ENCODE assay signal across 2 cellular contexts in the genomic region with DNA sequence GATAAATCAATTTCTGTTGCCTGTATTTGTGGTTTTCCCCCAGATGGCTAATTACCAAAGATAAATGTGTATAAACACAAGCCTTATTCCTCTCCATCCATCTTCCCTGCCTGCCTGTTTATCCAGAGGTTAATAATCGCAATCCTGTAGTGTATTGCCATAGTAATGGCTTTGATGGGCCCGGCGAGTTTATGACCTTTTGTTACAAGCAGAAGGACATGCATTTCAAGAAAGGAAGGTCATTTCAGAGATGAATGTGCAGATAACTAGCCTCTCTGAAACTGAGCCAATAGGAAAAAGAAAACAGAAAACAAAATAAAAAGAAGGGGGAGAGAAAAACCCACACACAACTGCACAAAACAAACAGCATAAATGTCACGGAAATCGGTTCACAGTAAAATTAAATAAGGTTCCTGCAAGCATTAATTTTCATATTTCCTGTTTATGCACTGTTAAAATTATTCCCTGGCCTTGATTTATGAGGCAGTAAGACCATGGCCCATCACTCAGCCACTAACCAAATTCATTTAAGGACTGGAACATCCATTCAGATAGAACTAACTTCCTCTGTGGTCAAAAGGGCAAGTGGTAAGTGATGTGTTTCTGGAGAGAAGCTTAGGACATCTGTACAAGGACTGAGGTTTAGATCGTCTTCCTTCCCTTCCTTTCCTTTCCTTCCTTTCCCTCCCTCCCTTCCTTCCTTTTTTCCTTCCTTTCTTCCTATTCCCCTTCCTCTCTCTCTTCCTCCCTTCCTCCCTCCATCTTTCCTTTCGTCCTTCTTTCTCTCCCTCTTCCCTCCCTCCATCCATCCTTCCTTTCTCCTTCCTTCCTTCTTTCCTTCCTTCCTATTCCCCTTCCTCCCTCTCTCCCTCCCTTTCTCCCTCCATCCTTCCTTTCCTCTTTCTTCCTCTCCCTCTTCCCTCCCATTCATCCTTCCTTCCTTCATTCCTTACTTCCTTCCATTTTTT.
TF ChIP-seq lines count a peak whose summit lies in the region.

No MANE protein-coding gene starts in this region.

TF ChIP-seq in HepG2, 621 proteins besides CTCF, POLR2A, EP300 and RAD21:
- TF ChIP-seq, protein P1, sequence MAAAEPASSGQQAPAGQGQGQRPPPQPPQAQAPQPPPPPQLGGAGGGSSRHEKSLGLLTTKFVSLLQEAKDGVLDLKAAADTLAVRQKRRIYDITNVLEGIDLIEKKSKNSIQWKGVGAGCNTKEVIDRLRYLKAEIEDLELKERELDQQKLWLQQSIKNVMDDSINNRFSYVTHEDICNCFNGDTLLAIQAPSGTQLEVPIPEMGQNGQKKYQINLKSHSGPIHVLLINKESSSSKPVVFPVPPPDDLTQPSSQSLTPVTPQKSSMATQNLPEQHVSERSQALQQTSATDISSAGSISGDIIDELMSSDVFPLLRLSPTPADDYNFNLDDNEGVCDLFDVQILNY (CRISPR knock-in tag; conservative IDR thresholded peaks at IDR 0.05), result no peak
- TF ChIP-seq PCBP2 (optimal IDR thresholded peaks at IDR 0.05; ENCODE audit: low read depth, low read length, poor library complexity, severe bottlenecking) (peak; percentile 52), HNRNPK (IDR thresholded peaks at IDR 0.05; ENCODE audit: low read depth, low read length, poor library complexity, severe bottlenecking) (peak; percentile 47)
TF ChIP-seq in HepG2: peak in this region for 2.

TF ChIP-seq in WTC11, 78 proteins besides CTCF, POLR2A, EP300 and RAD21:
- no peak for TF ChIP-seq ZBTB21 (CRISPR knock-in tag; IDR thresholded peaks at IDR 0.05; ENCODE audit: borderline replicate concordance)
- TF ChIP-seq SP1 (CRISPR knock-in tag; conservative IDR thresholded peaks at IDR 0.05), result no peak
- TF ChIP-seq, protein P2, sequence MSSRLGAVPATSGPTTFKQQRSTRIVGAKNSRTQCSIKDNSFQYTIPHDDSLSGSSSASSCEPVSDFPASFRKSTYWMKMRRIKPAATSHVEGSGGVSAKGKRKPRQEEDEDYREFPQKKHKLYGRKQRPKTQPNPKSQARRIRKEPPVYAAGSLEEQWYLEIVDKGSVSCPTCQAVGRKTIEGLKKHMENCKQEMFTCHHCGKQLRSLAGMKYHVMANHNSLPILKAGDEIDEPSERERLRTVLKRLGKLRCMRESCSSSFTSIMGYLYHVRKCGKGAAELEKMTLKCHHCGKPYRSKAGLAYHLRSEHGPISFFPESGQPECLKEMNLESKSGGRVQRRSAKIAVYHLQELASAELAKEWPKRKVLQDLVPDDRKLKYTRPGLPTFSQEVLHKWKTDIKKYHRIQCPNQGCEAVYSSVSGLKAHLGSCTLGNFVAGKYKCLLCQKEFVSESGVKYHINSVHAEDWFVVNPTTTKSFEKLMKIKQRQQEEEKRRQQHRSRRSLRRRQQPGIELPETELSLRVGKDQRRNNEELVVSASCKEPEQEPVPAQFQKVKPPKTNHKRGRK (CRISPR knock-in tag; IDR thresholded peaks at IDR 0.05; ENCODE audit: borderline replicate concordance), result 0 out of 2 replicates have a peak, but pooled peaks have one; percentile 59
